In genomic region chr3:170811928-170812591, GRCh38 we compare ENCODE assay signal across 8 cellular contexts. TPM values are rescaled to one million over a fixed set of nuclear protein-coding genes. Genes with fewer than 3 reads are reported as not detected.
A peak's percentile ranks its signal among the peaks of the same experiment; 100 is the strongest.
DNase-seq lines count a peak whose midpoint lies in the region; ATAC-seq lines count a peak whose summit lies in the region.

No MANE protein-coding gene starts in this region.

- peak; percentile 44 for DNase-seq in 8988T
- DNase-seq in NCI-H345 treated with DMSO at 0.1 percent for 48 hours (lab: John Stamatoyannopoulos, UW; ENCODE audit: unreplicated experiment), result peak; percentile 55
- peak; percentile 48 for DNase-seq in activated CD4-positive, CD25-positive, alpha-beta regulatory T cell treated with anti-CD3 and anti-CD28 coated beads, Interleukin-2, amount 50 U/mL, for 16 hours (ENCODE audit: low read depth, low spot score)
- DNase-seq in central memory CD4-positive, alpha-beta T cell, result peak; percentile 62
- peak; percentile 45 to 58 for DNase-seq in left colon
- peak; percentile 48 for DNase-seq in stimulated activated CD4-positive, alpha-beta T cell treated with anti-CD3 and anti-CD28 coated beads, Interleukin-4, amount 100 ng/mL, for 1 hour

- intact Hi-C loops in left colon (cut with DNase I, micrococcal nuclease), result loop anchor here (5.0 to 10.0 kb wide), 3 partner anchors 395 to 497 kb away; partner anchors contain the start of gene CLDN11 (in 2 of the 2)

- ATAC-seq in GM18499 (IDR thresholded peaks at IDR 0.05; ENCODE audit: insufficient read depth, unreplicated experiment) (peak; percentile 72), HG03159 (IDR thresholded peaks at IDR 0.05; ENCODE audit: unreplicated experiment) (peak; percentile 90), left colon (peak; percentile 52)

RNA-seq across cellular contexts. Expression of gene RPL22L1, which starts 57.9 kb away (rescaled TPM):
- total RNA-seq in left colon, result 10 to 100 TPM; 27.0 to 29.3 TPM

Comparison
In these comparisons a context has a peak if more than half of its experiments do, and no peak if none do; other contexts are left out.
1. Peak in every context shown above with its lines: DNase-seq and ATAC-seq.